In the genomic region with DNA sequence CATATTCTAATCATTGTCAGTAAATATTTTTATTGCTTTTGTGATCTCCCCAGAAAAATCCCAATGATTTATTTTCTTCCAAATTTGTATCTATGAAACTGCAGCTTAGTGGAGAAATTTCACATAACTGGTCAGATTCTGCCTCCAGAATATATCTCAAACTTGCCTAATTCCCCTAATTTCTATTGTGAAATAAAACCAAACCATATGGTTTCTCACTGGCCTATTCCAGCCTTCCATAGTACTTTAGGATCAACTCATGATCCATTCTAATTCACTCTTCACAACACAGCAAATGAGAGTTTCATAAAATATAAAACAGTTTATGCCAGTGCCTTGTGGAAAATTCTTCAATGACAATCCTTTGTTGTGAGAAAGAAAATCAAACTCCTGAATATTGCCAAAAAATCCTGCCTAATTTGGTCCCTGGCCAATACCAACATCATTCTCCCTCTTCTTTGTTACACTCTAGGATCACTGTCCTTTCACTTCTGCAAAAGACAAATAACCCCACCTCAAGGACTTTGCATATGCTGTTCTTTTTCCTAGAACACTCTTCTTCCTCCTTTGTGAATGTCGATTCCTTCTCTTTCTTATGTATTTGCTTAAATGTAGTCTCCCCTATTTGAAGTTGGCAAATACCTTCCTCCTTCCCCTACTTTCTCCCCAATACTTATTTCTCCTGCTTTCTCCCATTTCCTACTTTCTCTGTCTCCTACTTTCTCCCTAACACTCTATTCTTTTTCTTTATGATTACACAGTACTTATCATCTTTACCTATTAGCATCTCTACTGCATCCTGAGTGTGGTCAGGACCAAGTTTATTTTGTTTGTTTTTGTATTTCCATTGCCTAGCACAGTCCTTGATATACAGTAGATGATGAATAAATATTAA, we compare ENCODE assay signal across 1 cellular context.
A peak's percentile ranks its signal among the peaks of the same experiment; 100 is the strongest.
TF ChIP-seq lines count a peak whose summit lies in the region.

No MANE protein-coding gene starts in this region.

TF ChIP-seq in HEK293, 187 proteins besides CTCF, POLR2A, EP300 and RAD21 (continued from another document):
- TF ChIP-seq, protein P1, sequence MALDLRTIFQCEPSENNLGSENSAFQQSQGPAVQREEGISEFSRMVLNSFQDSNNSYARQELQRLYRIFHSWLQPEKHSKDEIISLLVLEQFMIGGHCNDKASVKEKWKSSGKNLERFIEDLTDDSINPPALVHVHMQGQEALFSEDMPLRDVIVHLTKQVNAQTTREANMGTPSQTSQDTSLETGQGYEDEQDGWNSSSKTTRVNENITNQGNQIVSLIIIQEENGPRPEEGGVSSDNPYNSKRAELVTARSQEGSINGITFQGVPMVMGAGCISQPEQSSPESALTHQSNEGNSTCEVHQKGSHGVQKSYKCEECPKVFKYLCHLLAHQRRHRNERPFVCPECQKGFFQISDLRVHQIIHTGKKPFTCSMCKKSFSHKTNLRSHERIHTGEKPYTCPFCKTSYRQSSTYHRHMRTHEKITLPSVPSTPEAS (tag by site-specific recombination; IDR thresholded peaks at IDR 0.05), result no peak
- TF ChIP-seq PRDM1 (tag by site-specific recombination; IDR thresholded peaks at IDR 0.05), result peak; percentile 97
- TF ChIP-seq ZNF311 (tag by site-specific recombination; IDR thresholded peaks at IDR 0.05; ENCODE audit: borderline replicate concordance), result no peak
- TF ChIP-seq, protein P2, sequence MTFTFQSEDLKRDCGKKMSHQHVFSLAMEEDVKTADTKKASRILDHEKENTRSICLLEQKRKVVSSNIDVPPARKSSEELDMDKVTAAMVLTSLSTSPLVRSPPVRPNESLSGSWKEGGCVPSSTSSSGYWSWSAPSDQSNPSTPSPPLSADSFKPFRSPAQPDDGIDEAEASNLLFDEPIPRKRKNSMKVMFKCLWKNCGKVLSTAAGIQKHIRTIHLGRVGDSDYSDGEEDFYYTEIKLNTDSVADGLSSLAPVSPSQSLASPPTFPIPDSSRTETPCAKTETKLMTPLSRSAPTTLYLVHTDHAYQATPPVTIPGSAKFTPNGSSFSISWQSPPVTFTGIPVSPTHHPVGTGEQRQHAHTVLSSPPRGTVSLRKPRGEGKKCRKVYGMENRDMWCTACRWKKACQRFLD (tag by site-specific recombination; IDR thresholded peaks at IDR 0.05), result no peak
- no peak for TF ChIP-seq ZNF792 (tag by site-specific recombination; IDR thresholded peaks at IDR 0.05)
- TF ChIP-seq TRIM28 (IDR thresholded peaks at IDR 0.05; ENCODE audit: borderline replicate concordance, low read length), result no peak
